ENCODE assay signal across 8 cellular contexts in genomic region chr22:23180893-23181762, GRCh38. TPM values are rescaled to one million over a fixed set of nuclear protein-coding genes. Genes with fewer than 3 reads are reported as not detected.
DNase-seq lines count a peak whose midpoint lies in the region; ATAC-seq and TF ChIP-seq lines count a peak whose summit lies in the region.

No MANE protein-coding gene starts in this region.

- no peak for ATAC-seq in HG02763 (IDR thresholded peaks at IDR 0.05; ENCODE audit: unreplicated experiment)

- CTCF ChIA-PET in MCF 10A (lab: Yijun Ruan, JAX) = interaction anchor here (0.6 to 5.7 kb wide), 12 partner anchors 20 to 109 kb away, joined by 3 to 77 read pairs (median 3); no protein-coding TSS in a partner anchor

- H3K27me3 ChIP-seq in tibial artery = no peaks in the 10 kb centered on the region

- peak overlapping the region; percentile 69 to 74 for H3K4me3 ChIP-seq in tibial artery

- H3K27ac ChIP-seq in tibial artery = peak overlapping the region; percentile 76 to 96

- no peaks in the 10 kb centered on the region for H3K27me3 Mint-ChIP-seq in MCF 10A (ENCODE audit: insufficient read depth, unreplicated experiment)

- peaks cover 6% of the 10 kb centered on the region for H3K9me3 Mint-ChIP-seq in MCF 10A (ENCODE audit: unreplicated experiment)

- intact Hi-C loops in MCF 10A (cut with micrococcal nuclease) = loop anchor here (5.0 kb wide), 1 partner anchor 46 kb away; no protein-coding TSS in a partner anchor
- intact Hi-C loops in tibial artery (cut with DNase I; ENCODE audit: low total_unique reads) = loop anchor here (1.0 kb wide), 1 partner anchor 101 kb away; no protein-coding TSS in a partner anchor

- peak overlapping the region; percentile 73 for H3K4me3 Mint-ChIP-seq in MCF 10A (ENCODE audit: unreplicated experiment)

- TF ChIP-seq CTCF in MCF 10A (IDR thresholded peaks at IDR 0.05; ENCODE audit: unreplicated experiment) (no peak), tibial artery (IDR thresholded peaks at IDR 0.05) (no peak)

- peaks cover 0 to 63% (median 52%) of the 10 kb centered on the region in 4 donors for H3K4me1 ChIP-seq in tibial artery

- H3K4me1 Mint-ChIP-seq in MCF 10A (ENCODE audit: insufficient read depth, unreplicated experiment) = peaks cover 46% of the 10 kb centered on the region

- POLR2A ChIA-PET in MCF 10A (lab: Yijun Ruan, JAX) = interaction anchor here (0.5 to 5.1 kb wide), 9 partner anchors 13 to 1124 kb away, joined by 3 to 53 read pairs (median 4); no protein-coding TSS in a partner anchor

- H3K27ac Mint-ChIP-seq in MCF 10A (ENCODE audit: low read depth, unreplicated experiment) = no peak overlapping the region

- no TSS peak for BruUV-seq in MCF 10A (replicated peaks; lab: Mats Ljungman, UMichigan)

- DNase-seq in ELR (ENCODE audit: low read depth) (peak; percentile 18), NCI-H69 (lab: John Stamatoyannopoulos, UW) (peak; percentile 77), MCF 10A (ENCODE audit: unreplicated experiment) (peak; percentile 24), lung microvascular endothelial cell (ENCODE audit: low read depth in 2 of 2) (peak; percentile 36 to 44), tibial artery (peak in 1 of 2 donors; percentile 73), superior temporal gyrus (ENCODE audit: extremely low spot score) (no peak), NCI-H1092 (lab: John Stamatoyannopoulos, UW) (no peak)

- no peaks in the 10 kb centered on the region for H3K36me3 ChIP-seq in tibial artery

- no peaks in the 10 kb centered on the region for H3K9me3 ChIP-seq in tibial artery

- H3K36me3 Mint-ChIP-seq in MCF 10A (ENCODE audit: insufficient read depth, unreplicated experiment) = peaks cover 14% of the 10 kb centered on the region

RNA-seq across cellular contexts. Expression of gene BCR, which starts 0.8 kb away (rescaled TPM):
- total RNA-seq in MCF 10A (2022) (62.2 and 77.9 TPM in 2 replicates), lung microvascular endothelial cell (97.0 and 129 TPM in 2 replicates)

RNA-seq across cellular contexts. Expression of gene RAB36, which starts 35.9 kb away (rescaled TPM):
- total RNA-seq in MCF 10A (2022) (8.5 and 8.8 TPM in 2 replicates), lung microvascular endothelial cell (0.20 and 0.44 TPM in 2 replicates)

RNA-seq across cellular contexts. Expression of gene RSPH14, which starts 39.3 kb away (rescaled TPM):
- total RNA-seq in MCF 10A (2022) = not detected in 2 replicates
- not detected in 2 replicates for total RNA-seq in lung microvascular endothelial cell

Comparison
In these comparisons a context has a peak if more than half of its experiments do, and no peak if none do; other contexts are left out.
1. DNase-seq: peak in ELR (single experiment), NCI-H69 (single experiment), MCF 10A (single experiment) and lung microvascular endothelial cell (2 of 2); none in superior temporal gyrus (single experiment) and NCI-H1092 (single experiment).